15 cellular contexts compared by ENCODE assay signal in the genomic region with DNA sequence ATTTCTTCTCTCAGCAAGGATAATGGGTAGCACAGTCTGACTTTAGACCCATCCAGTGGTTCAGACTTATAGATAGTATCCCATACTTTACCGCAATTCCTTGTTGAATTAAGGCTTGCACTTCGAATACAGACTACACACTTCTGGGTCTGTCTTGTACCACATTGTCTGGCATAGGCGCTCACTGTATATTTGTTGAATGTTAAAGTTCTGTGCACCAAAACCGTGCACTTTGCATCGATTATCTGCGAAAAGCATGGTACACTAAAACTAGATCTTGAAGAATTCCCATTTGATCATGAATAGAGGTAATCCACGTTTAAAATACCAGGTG. TPM values are rescaled to one million over a fixed set of nuclear protein-coding genes. Genes with fewer than 3 reads are reported as not detected.
DNase-seq lines count a peak whose midpoint lies in the region; ATAC-seq and TF ChIP-seq lines count a peak whose summit lies in the region.
"Had no signal": no experiment of that assay in that cellular context is flagged by ENCODE, and none has a peak within 500 bp of the region (broad histone marks: within the 10 kb centered on the region; RNA-seq: fewer than 3 reads in every experiment).

No MANE protein-coding gene starts in this region.

- TF ChIP-seq POLR2A in stomach (IDR thresholded peaks at IDR 0.05) = no peak

- H3K4me1 ChIP-seq in iPS-18a (ENCODE audit: control insufficient read depth, low read depth, low read length) (peaks cover 38% of the 10 kb centered on the region), stomach (peaks cover 12 to 34% (median 21%) of the 10 kb centered on the region in 4 donors)

- peaks cover 48% of the 10 kb centered on the region for H3K27me3 Mint-ChIP-seq in activated naive CD4-positive, alpha-beta T cell treated with anti-CD3 and anti-CD28 coated beads, Interleukin-2, amount 10 ng/mL, durations not matched to agents 7 days and 5 days

- no peak for DNase-seq in activated naive CD4-positive, alpha-beta T cell treated with anti-CD3 and anti-CD28 coated beads, Interleukin-2, amount 10 ng/mL, durations not matched to agents 7 days and 5 days
- no peak for DNase-seq in activated naive CD4-positive, alpha-beta T cell (lab: John Stamatoyannopoulos, UW)
- DNase-seq in stomach (no peak), HPDE6-E6E7 (ENCODE audit: extremely low spot score) (no peak), SHP77 (lab: John Stamatoyannopoulos, UW) (no peak)
- DNase-seq: activated effector memory CD4-positive, alpha-beta T cell treated with Interleukin-2 at 50 U/mL for 16 hours; cortex of kidney; foreskin melanocyte had no signal

- H3K36me3 ChIP-seq in iPS-18a (ENCODE audit: control insufficient read depth, low read depth, low read length) (no peaks in the 10 kb centered on the region), stomach (no peaks in the 10 kb centered on the region)

- no peak for TF ChIP-seq CTCF in stomach (IDR thresholded peaks at IDR 0.05)

- H3K4me1 Mint-ChIP-seq in activated naive CD4-positive, alpha-beta T cell treated with anti-CD3 and anti-CD28 coated beads, Interleukin-2, amount 10 ng/mL, durations not matched to agents 7 days and 5 days = peaks cover 3% of the 10 kb centered on the region

- H3K27ac Mint-ChIP-seq in activated naive CD4-positive, alpha-beta T cell treated with anti-CD3 and anti-CD28 coated beads, Interleukin-2, amount 10 ng/mL, durations not matched to agents 7 days and 5 days = peak overlapping the region; percentile 80

- H3K27me3 ChIP-seq in iPS-18a (ENCODE audit: control insufficient read depth, insufficient read depth, low read length) = peaks cover 47% of the 10 kb centered on the region
- H3K27me3 ChIP-seq in stomach = peaks cover 0 to 45% (median 32%) of the 10 kb centered on the region in 3 donors

- ATAC-seq in esophagus mucosa = no peak
- ATAC-seq: sciatic nerve had no signal

- no peak for TF ChIP-seq EP300 in stomach (IDR thresholded peaks at IDR 0.05)

- intact Hi-C loops in stomach (cut with DNase I; ENCODE audit: low total_unique reads) = no loop called here

- CTCF ChIA-PET in activated naive CD4-positive, alpha-beta T cell treated with anti-CD3 and anti-CD28 coated beads, Interleukin-2, amount 10 ng/mL, durations not matched to agents 7 days and 5 days (lab: Charles Lee) = no interaction called here

- H3K9me3 Mint-ChIP-seq in activated naive CD4-positive, alpha-beta T cell treated with anti-CD3 and anti-CD28 coated beads, Interleukin-2, amount 10 ng/mL, durations not matched to agents 7 days and 5 days = no peaks in the 10 kb centered on the region

- peaks cover 2% of the 10 kb centered on the region for H3K36me3 Mint-ChIP-seq in activated naive CD4-positive, alpha-beta T cell treated with anti-CD3 and anti-CD28 coated beads, Interleukin-2, amount 10 ng/mL, durations not matched to agents 7 days and 5 days

- H3K9me3 ChIP-seq in iPS-18a (ENCODE audit: control insufficient read depth, low read depth, low read length) = no peaks in the 10 kb centered on the region
- no peaks in the 10 kb centered on the region for H3K9me3 ChIP-seq in stomach

- H3K27ac ChIP-seq in angular gyrus (ENCODE audit: low read depth, low read length) (peak overlapping the region; percentile 35), iPS-18a (ENCODE audit: low read length) (no peak overlapping the region), stomach (peak overlapping the region in 1 of 5 donors; percentile 89)
- H3K27ac ChIP-seq: RWPE1 had no signal

- no peak overlapping the region for H3K4me3 Mint-ChIP-seq in activated naive CD4-positive, alpha-beta T cell treated with anti-CD3 and anti-CD28 coated beads, Interleukin-2, amount 10 ng/mL, durations not matched to agents 7 days and 5 days

- no peak overlapping the region for H3K9ac ChIP-seq in iPS-18a (ENCODE audit: low read length)

- 12 to 24% (median 14%) methylated on average over 7 of the region's 7 CpGs for WGBS in stomach, 5 donors

- peak overlapping the region; percentile 55 for H3K4me3 ChIP-seq in iPS-18a (ENCODE audit: low read length)
- H3K4me3 ChIP-seq in stomach = peak overlapping the region; percentile 49 to 63 (median 58)

RNA-seq across cellular contexts. Expression of gene RYR2, which starts 0.6 kb away (rescaled TPM):
- total RNA-seq in stomach (10 to 100 TPM in 2 of 5 donors, 1 to 10 TPM in 3; 1.8 to 33.5 (median 3.5) TPM), esophagus mucosa (0.28 TPM)
- polyA plus RNA-seq in stomach = 1 to 10 TPM in 1 of 3 donors, under 1 TPM in 2; 0.25 to 1.4 (median 0.61) TPM

RNA-seq across cellular contexts. Expression of gene MT1HL1, which starts 37.2 kb away (rescaled TPM):
- total RNA-seq in stomach (not detected), esophagus mucosa (not detected)
- not detected for polyA plus RNA-seq in stomach
- total RNA-seq: mesenteric fat pad, sciatic nerve, urinary bladder had no signal
- polyA plus RNA-seq: urinary bladder had no signal
